Comparison of ENCODE assay signal across 21 cellular contexts in the genomic region with DNA sequence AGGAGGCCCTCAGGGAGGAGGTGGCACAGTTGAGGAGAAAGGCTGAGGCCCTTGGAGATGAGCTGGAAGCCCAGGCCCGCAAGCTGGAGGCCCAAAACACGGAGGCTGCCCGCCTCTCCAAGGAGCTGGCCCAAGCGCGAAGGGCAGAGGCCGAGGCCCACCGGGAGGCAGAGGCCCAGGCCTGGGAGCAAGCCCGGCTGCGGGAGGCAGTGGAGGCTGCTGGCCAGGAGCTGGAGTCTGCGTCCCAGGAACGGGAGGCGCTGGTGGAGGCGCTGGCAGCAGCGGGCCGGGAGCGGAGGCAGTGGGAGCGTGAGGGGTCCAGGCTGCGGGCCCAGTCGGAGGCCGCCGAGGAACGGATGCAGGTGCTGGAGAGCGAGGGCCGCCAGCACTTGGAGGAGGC. TPM values are rescaled to one million over a fixed set of nuclear protein-coding genes. Genes with fewer than 3 reads are reported as not detected.
DNase-seq lines count a peak whose midpoint lies in the region; ATAC-seq and TF ChIP-seq lines count a peak whose summit lies in the region.
"Had no signal": no experiment of that assay in that cellular context is flagged by ENCODE, and none has a peak within 500 bp of the region (broad histone marks: within the 10 kb centered on the region; RNA-seq: fewer than 3 reads in every experiment).

No MANE protein-coding gene starts in this region.

- intact Hi-C loops in adrenal gland (cut with DNase I): no loop called here

- no peak for DNase-seq in NT2/D1 (ENCODE audit: low read depth, low spot score)
- DNase-seq in neural progenitor cell (ENCODE audit: low spot score): no peak
- DNase-seq in activated naive CD4-positive, alpha-beta T cell treated with anti-CD3 and anti-CD28 coated beads, Interleukin-2, amount 50 U/mL, for 16 hours: no peak
- DNase-seq in adrenal gland: no peak
- no peak for DNase-seq in putamen (ENCODE audit: low spot score)
- DNase-seq: Calu3; CD8-positive, alpha-beta memory T cell; DMS79 treated with DMSO at 0.1 percent for 48 hours; Kasumi-1; NCI-H1105; NCI-H1436 treated with DMSO at 0.1 percent for 48 hours; NCI-H187 treated with DMSO at 0.1 percent for 48 hours; NCI-H2107; NCI-H446; NCI-H524 treated with DMSO at 0.1 percent for 48 hours; NCI-H774; PC-3; SHP77 had no signal

- H3K4me3 ChIP-seq in NT2/D1 (ENCODE audit: insufficient read length, low read depth) (no peak overlapping the region), neural progenitor cell (no peak overlapping the region), adrenal gland (no peak overlapping the region)

- no peak overlapping the region for H2AFZ ChIP-seq in neural progenitor cell (replicated peaks)

- H3F3A ChIP-seq in neural progenitor cell (ENCODE audit: low read depth): peaks cover 17% of the 10 kb centered on the region

- ATAC-seq in GM18517 (IDR thresholded peaks at IDR 0.05; ENCODE audit: unreplicated experiment): no peak
- ATAC-seq: PC-3 had no signal

- H3K4me1 Mint-ChIP-seq in neural progenitor cell: peaks cover 24% of the 10 kb centered on the region

- no peaks in the 10 kb centered on the region for H3K9me3 Mint-ChIP-seq in neural progenitor cell
- H3K9me3 Mint-ChIP-seq: CD8-positive, alpha-beta memory T cell had no signal

- TF ChIP-seq CTCF in VCaP (conservative IDR thresholded peaks at IDR 0.05) (no peak), neural progenitor cell (IDR thresholded peaks at IDR 0.05) (no peak), adrenal gland (IDR thresholded peaks at IDR 0.05) (no peak)

- TF ChIP-seq POLR2A in adrenal gland (IDR thresholded peaks at IDR 0.05): no peak

- no peak overlapping the region for H3K4me2 ChIP-seq in neural progenitor cell

- peaks cover 10% of the 10 kb centered on the region for H3K27me3 Mint-ChIP-seq in neural progenitor cell (ENCODE audit: insufficient read depth, low read depth)

- no peaks in the 10 kb centered on the region for H3K36me3 Mint-ChIP-seq in neural progenitor cell

- H3K9ac ChIP-seq in NT2/D1 (ENCODE audit: insufficient read length, low read depth): peak overlapping the region; percentile 54
- H3K9ac ChIP-seq in neural progenitor cell: no peak overlapping the region

- H3K9me3 ChIP-seq in NT2/D1 (ENCODE audit: insufficient read depth, low read length) (no peaks in the 10 kb centered on the region), neural progenitor cell (ENCODE audit: low read depth) (no peaks in the 10 kb centered on the region), adrenal gland (replicated peaks in 1 of 3) (no peaks in the 10 kb centered on the region)

- peak overlapping the region; percentile 29 for H3K27ac Mint-ChIP-seq in neural progenitor cell

- no peaks in the 10 kb centered on the region for H4K20me1 ChIP-seq in neural progenitor cell (ENCODE audit: low read depth)

- peaks cover 7% of the 10 kb centered on the region for H3K27me3 ChIP-seq in NT2/D1 (ENCODE audit: insufficient read depth, insufficient read length)
- peaks cover 23% of the 10 kb centered on the region for H3K27me3 ChIP-seq in neural progenitor cell
- H3K27me3 ChIP-seq in adrenal gland: no peaks in the 10 kb centered on the region

- H3K27ac ChIP-seq in VCaP: peak overlapping the region; percentile 94; the same call in 1 of the 2 replicates
- no peak overlapping the region for H3K27ac ChIP-seq in neural progenitor cell
- H3K27ac ChIP-seq in adrenal gland: no peak overlapping the region

- H3K36me3 ChIP-seq in NT2/D1 (ENCODE audit: insufficient read depth, insufficient read length, low read length) (no peaks in the 10 kb centered on the region), neural progenitor cell (no peaks in the 10 kb centered on the region), adrenal gland (replicated peaks in 1 of 2) (no peaks in the 10 kb centered on the region)

- H3K4me3 Mint-ChIP-seq in neural progenitor cell: no peak overlapping the region
- H3K4me3 Mint-ChIP-seq: CD14-positive monocyte; CD8-positive, alpha-beta memory T cell had no signal

- H3K4me1 ChIP-seq in NT2/D1 (ENCODE audit: insufficient read depth, insufficient read length) (peaks cover 33% of the 10 kb centered on the region), neural progenitor cell (peaks cover 24% of the 10 kb centered on the region), adrenal gland (replicated peaks in 1 of 2) (peaks cover 6% of the 10 kb centered on the region in 2 donors)

- H3K79me2 ChIP-seq in neural progenitor cell (ENCODE audit: low read depth): no peaks in the 10 kb centered on the region

- 90 to 94% (median 93%) methylated on average over 16 to 24 of the region's 24 CpGs for WGBS in adrenal gland, 4 donors

RNA-seq across cellular contexts. Expression of a gene that starts 4.7 kb away (rescaled TPM):
- total RNA-seq in neural progenitor cell (ENCODE audit: low replicate concordance) (0.62 and 9.0 TPM in 2 replicates), adrenal gland (10 to 100 TPM in 7 of 8 donors, 1 to 10 TPM in 1; 8.9 to 22.6 (median 14.5) TPM)
- polyA plus RNA-seq in adrenal gland: 100 to 1,000 TPM in 1 of 3 donors, 10 to 100 TPM in 1, 1 to 10 TPM in 1; 5.1 to 143 (median 47.9) TPM

RNA-seq across cellular contexts. Expression of a gene that starts 14.2 kb away (rescaled TPM):
- total RNA-seq in neural progenitor cell (ENCODE audit: low replicate concordance): 12.7 and 16.9 TPM in 2 replicates
- 10 to 100 TPM; 13.4 to 89.3 (median 27.0) TPM for total RNA-seq in adrenal gland
- polyA plus RNA-seq in adrenal gland: 10 to 100 TPM in 2 of 3 donors, 1 to 10 TPM in 1; 4.9 to 29.8 (median 14.4) TPM

RNA-seq across cellular contexts. Expression of a gene that starts 26.8 kb away (rescaled TPM):
- total RNA-seq in neural progenitor cell (ENCODE audit: low replicate concordance) (111 and 182 TPM in 2 replicates), adrenal gland (100 to 1,000 TPM; 324 to 684 (median 429) TPM)
- polyA plus RNA-seq in adrenal gland: 100 to 1,000 TPM; 403 to 713 (median 555) TPM

RNA-seq across cellular contexts. Expression of a gene that starts 27.4 kb away (rescaled TPM):
- 257 and 284 TPM in 2 replicates for total RNA-seq in neural progenitor cell (ENCODE audit: low replicate concordance)
- total RNA-seq in adrenal gland: 100 to 1,000 TPM; 286 to 991 (median 377) TPM
- 100 to 1,000 TPM; 362 to 855 (median 658) TPM for polyA plus RNA-seq in adrenal gland

RNA-seq across cellular contexts. Expression of a gene that starts 39.4 kb away (rescaled TPM):
- total RNA-seq in neural progenitor cell (ENCODE audit: low replicate concordance): 5.5 and 22.0 TPM in 2 replicates
- 10 to 100 TPM; 33.2 to 74.4 (median 58.7) TPM for total RNA-seq in adrenal gland
- polyA plus RNA-seq in adrenal gland: 10 to 100 TPM; 18.2 to 62.1 (median 56.0) TPM
